15 cellular contexts compared by ENCODE assay signal in genomic region chr5:1641041-1641440, GRCh38.
DNase-seq lines count a peak whose midpoint lies in the region; ATAC-seq and TF ChIP-seq lines count a peak whose summit lies in the region.
"Had no signal": no experiment of that assay in that cellular context is flagged by ENCODE, and none has a peak within 500 bp of the region (broad histone marks: within the 10 kb centered on the region; RNA-seq: fewer than 3 reads in every experiment).

No MANE protein-coding gene starts in this region.

- no peak for TF ChIP-seq CTCF in activated B cell treated with CpG ODN at 0.5 μM for 24 hours (IDR thresholded peaks at IDR 0.05)
- TF ChIP-seq CTCF in nephron (IDR thresholded peaks at IDR 0.05; ENCODE audit: unreplicated experiment in 3 of 3) = no peak

- H3K27ac ChIP-seq in BLaER1 treated with 17β-estradiol and CSF1 and Interleukin-3, amounts not matched to agents 10 nM and 100 nM = no peak overlapping the region
- H3K27ac ChIP-seq: psoas muscle, stomach, transverse colon, VCaP had no signal

- peak; percentile 56 for DNase-seq in H7
- no peak for DNase-seq in activated B cell treated with CpG ODN at 0.5 μM for 24 hours

- H3K27ac Mint-ChIP-seq in activated B cell treated with CpG ODN at 0.5 μM for 24 hours = peak overlapping the region; percentile 46
- H3K27ac Mint-ChIP-seq in nephron = peak overlapping the region in 2 of 3 experiments; percentile 35 to 53
- H3K27ac Mint-ChIP-seq: activated CD4-positive, alpha-beta memory T cell treated with anti-CD3 and anti-CD28 coated beads for 36 hours; T-helper 1 cell treated with Interleukin-12 subunit alpha and Interleukin-12 subunit beta and Interleukin-4 antibody, amounts not matched to agents 30 μg/mL and 1 μg/mL, for 36 hours had no signal

- H3K9ac ChIP-seq in BLaER1 treated with 17β-estradiol and CSF1 and Interleukin-3, amounts not matched to agents 10 nM and 100 nM = no peak overlapping the region

- H3K27me3 Mint-ChIP-seq in activated B cell treated with CpG ODN at 0.5 μM for 24 hours (peaks cover 18% of the 10 kb centered on the region), nephron (ENCODE audit: low read depth) (peaks cover 59% of the 10 kb centered on the region)

- H3K4me2 ChIP-seq in BLaER1 treated with 17β-estradiol and CSF1 and Interleukin-3, amounts not matched to agents 10 nM and 100 nM = peak overlapping the region; percentile 48 to 94 (median 82)

- H3K4me3 ChIP-seq in BLaER1 treated with 17β-estradiol and CSF1 and Interleukin-3, amounts not matched to agents 10 nM and 100 nM = no peak overlapping the region
- H3K4me3 ChIP-seq in H7 (ENCODE audit: insufficient read depth, low read depth, low read length) = no peak overlapping the region
- H3K4me3 ChIP-seq: psoas muscle, stomach, transverse colon had no signal

- peaks cover 0 to 27% (median 0%) of the 10 kb centered on the region in 11 experiments; a peak in 6 of 22 replicates for H4K20me1 ChIP-seq in BLaER1 treated with 17β-estradiol and CSF1 and Interleukin-3, amounts not matched to agents 10 nM and 100 nM

- ATAC-seq in activated B cell treated with CpG ODN at 0.5 μM for 24 hours (ENCODE audit: low read depth) = no peak
- ATAC-seq in HG02973 (IDR thresholded peaks at IDR 0.05; ENCODE audit: unreplicated experiment) = no peak
- ATAC-seq in HG02642 (IDR thresholded peaks at IDR 0.05; ENCODE audit: poor library complexity, unreplicated experiment) = no peak
- ATAC-seq in HG02852 (IDR thresholded peaks at IDR 0.05; ENCODE audit: unreplicated experiment) = no peak

- intact Hi-C loops in activated B cell treated with CpG ODN at 0.5 μM for 24 hours (cut with micrococcal nuclease) = loop anchor here (1.0 to 10.0 kb wide), 9 partner anchors 47 to 718 kb away; partner anchors contain the start of genes CLPTM1L and NKD2

- H3K4me1 Mint-ChIP-seq in activated B cell treated with CpG ODN at 0.5 μM for 24 hours (peaks cover 16% of the 10 kb centered on the region), nephron (peaks cover 11% of the 10 kb centered on the region)

- H3K4me1 ChIP-seq in BLaER1 treated with 17β-estradiol and CSF1 and Interleukin-3, amounts not matched to agents 10 nM and 100 nM = peaks cover 10 to 81% (median 61%) of the 10 kb centered on the region in 10 experiments; a peak in 18 of 20 replicates
- H3K4me1 ChIP-seq: psoas muscle had no signal

- CTCF ChIA-PET in activated B cell treated with CpG ODN at 0.5 μM for 24 hours (lab: Charles Lee) = interaction anchor here (1.4 to 1.8 kb wide), 3 partner anchors 161 to 167 kb away, joined by 3 to 5 read pairs (median 4); no protein-coding TSS in a partner anchor

- peaks cover 41 to 91% (median 47%) of the 10 kb centered on the region in 11 experiments for H3K27me3 ChIP-seq in BLaER1 treated with 17β-estradiol and CSF1 and Interleukin-3, amounts not matched to agents 10 nM and 100 nM
- H3K27me3 ChIP-seq in H7 (ENCODE audit: control insufficient read depth, insufficient read depth, low read length) = peaks cover 20% of the 10 kb centered on the region

- POLR2A ChIA-PET in activated B cell treated with CpG ODN at 0.5 μM for 24 hours (lab: Charles Lee) = no interaction called here

- no peaks in the 10 kb centered on the region for H3K9me3 ChIP-seq in BLaER1 treated with 17β-estradiol and CSF1 and Interleukin-3, amounts not matched to agents 10 nM and 100 nM (replicated peaks in 1 of 11)
- H3K9me3 ChIP-seq: psoas muscle, stomach, transverse colon had no signal

- H3K4me3 Mint-ChIP-seq in activated B cell treated with CpG ODN at 0.5 μM for 24 hours (no peak overlapping the region), nephron (peak overlapping the region; percentile 5 to 35 (median 33))
- H3K4me3 Mint-ChIP-seq: activated CD4-positive, alpha-beta memory T cell treated with anti-CD3 and anti-CD28 coated beads for 36 hours; effector memory CD8-positive, alpha-beta T cell; natural killer cell treated with Interleukin-12 subunit alpha and Interleukin-12 subunit beta and Interleukin-15 and Interleukin-18, amount 100 ng/mL, for 72 hours; T-helper 1 cell treated with Interleukin-12 subunit alpha and Interleukin-12 subunit beta and Interleukin-4 antibody, amounts not matched to agents 30 μg/mL and 1 μg/mL, for 36 hours had no signal

- H3K36me3 ChIP-seq in BLaER1 treated with 17β-estradiol and CSF1 and Interleukin-3, amounts not matched to agents 10 nM and 100 nM = no peaks in the 10 kb centered on the region
- H3K36me3 ChIP-seq in H7 (replicated peaks; ENCODE audit: control insufficient read depth, insufficient read depth, low read length) = no peaks in the 10 kb centered on the region
- H3K36me3 ChIP-seq: stomach, transverse colon had no signal

- H3K36me3 Mint-ChIP-seq in activated B cell treated with CpG ODN at 0.5 μM for 24 hours (ENCODE audit: low read depth) (no peaks in the 10 kb centered on the region), nephron (ENCODE audit: low read depth) (no peaks in the 10 kb centered on the region)
- H3K36me3 Mint-ChIP-seq: activated CD4-positive, alpha-beta memory T cell treated with anti-CD3 and anti-CD28 coated beads for 36 hours; natural killer cell treated with Interleukin-12 subunit alpha and Interleukin-12 subunit beta and Interleukin-15 and Interleukin-18, amount 100 ng/mL, for 72 hours had no signal

- no peaks in the 10 kb centered on the region for H3K9me3 Mint-ChIP-seq in activated B cell treated with CpG ODN at 0.5 μM for 24 hours
- H3K9me3 Mint-ChIP-seq in nephron = no peaks in the 10 kb centered on the region
- H3K9me3 Mint-ChIP-seq: activated CD4-positive, alpha-beta memory T cell treated with anti-CD3 and anti-CD28 coated beads for 36 hours; effector memory CD8-positive, alpha-beta T cell; natural killer cell treated with Interleukin-12 subunit alpha and Interleukin-12 subunit beta and Interleukin-15 and Interleukin-18, amount 100 ng/mL, for 72 hours; T-helper 1 cell treated with Interleukin-12 subunit alpha and Interleukin-12 subunit beta and Interleukin-4 antibody, amounts not matched to agents 30 μg/mL and 1 μg/mL, for 36 hours had no signal
